8 cellular contexts compared by ENCODE assay signal in genomic region chrX:39730671-39731389, GRCh38.
DNase-seq lines count a peak whose midpoint lies in the region; ATAC-seq and TF ChIP-seq lines count a peak whose summit lies in the region.

No MANE protein-coding gene starts in this region.

- peaks cover 25% of the 10 kb centered on the region for H3K27me3 Mint-ChIP-seq in MCF 10A (ENCODE audit: insufficient read depth, unreplicated experiment)

- H3K4me1 Mint-ChIP-seq in MCF 10A (ENCODE audit: insufficient read depth, unreplicated experiment): peaks cover 20% of the 10 kb centered on the region

- H3K4me3 Mint-ChIP-seq in MCF 10A (ENCODE audit: unreplicated experiment): no peak overlapping the region

- CTCF ChIA-PET in MCF 10A (lab: Yijun Ruan, JAX): interaction anchor here (0.6 to 1.3 kb wide), 13 partner anchors 10 to 532 kb away, joined by 3 to 5 read pairs (median 3); no protein-coding TSS in a partner anchor

- BruUV-seq in MCF 10A (replicated peaks; lab: Mats Ljungman, UMichigan): no TSS peak

- no peak overlapping the region for H3K27ac Mint-ChIP-seq in MCF 10A (ENCODE audit: low read depth, unreplicated experiment)

- TF ChIP-seq CTCF in VCaP (conservative IDR thresholded peaks at IDR 0.05): peak; percentile 79
- peak; percentile 45 for TF ChIP-seq CTCF in MCF 10A (IDR thresholded peaks at IDR 0.05; ENCODE audit: unreplicated experiment)

- no peak for ATAC-seq in HG02642 (IDR thresholded peaks at IDR 0.05; ENCODE audit: poor library complexity, unreplicated experiment)

- POLR2A ChIA-PET in MCF 10A (lab: Yijun Ruan, JAX): interaction anchor here (0.7 to 1.4 kb wide), 3 partner anchors 12 to 367 kb away, joined by 3 to 4 read pairs (median 4); partner anchors contain the start of gene BCOR

- no peaks in the 10 kb centered on the region for H3K9me3 Mint-ChIP-seq in MCF 10A (ENCODE audit: unreplicated experiment)

- intact Hi-C loops in MCF 10A (cut with micrococcal nuclease): loop anchor here (1.0 to 10.0 kb wide), 6 partner anchors 83 to 536 kb away; partner anchors contain the start of gene BCOR

- H3K36me3 Mint-ChIP-seq in MCF 10A (ENCODE audit: insufficient read depth, unreplicated experiment): no peaks in the 10 kb centered on the region

- DNase-seq in G401 (ENCODE audit: low spot score) (peak; percentile 25), M059J (ENCODE audit: low read depth) (peak; percentile 91), MCF 10A (ENCODE audit: unreplicated experiment) (peak; percentile 70), inferior parietal cortex (ENCODE audit: extremely low spot score) (peak; percentile 48), OCI-M2 (lab: John Stamatoyannopoulos, UW; ENCODE audit: unreplicated experiment) (no peak)
- peak; percentile 26 to 56 (median 30) for DNase-seq in stimulated activated CD4-positive, alpha-beta T cell treated with anti-CD3 and anti-CD28 coated beads, Interleukin-12 subunit alpha, Interleukin-12 subunit beta, amount 100 ng/mL, for 48 hours (ENCODE audit: low read depth in 2 of 3, low spot score in 1 of 3)

- H3K27ac ChIP-seq in VCaP: peak overlapping the region; percentile 70

- in situ Hi-C loops in G401 (cut with HindIII; ENCODE audit: low sequenced_read_pairs): no loop called here
